In the genomic region with DNA sequence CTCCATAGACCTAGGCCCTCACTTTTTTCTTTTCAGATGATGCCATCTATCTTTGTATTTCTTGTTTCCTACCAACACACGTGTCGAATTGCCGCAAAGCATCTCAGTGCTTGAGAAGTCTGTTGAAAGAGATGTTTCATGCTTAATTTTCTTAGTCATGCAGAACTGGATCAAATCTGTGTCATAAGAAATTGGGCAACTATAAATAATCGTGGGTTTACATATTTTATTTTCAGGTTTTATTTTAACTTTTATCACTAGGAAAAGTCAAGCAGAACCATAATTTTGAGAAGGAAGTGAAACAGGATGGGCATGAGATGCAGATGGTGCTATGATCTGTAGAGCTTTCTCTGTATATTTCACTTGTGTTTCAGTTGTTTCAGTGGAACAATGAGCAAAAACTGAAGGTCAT, we compare ENCODE assay signal across 10 cellular contexts.
A peak's percentile ranks its signal among the peaks of the same experiment; 100 is the strongest.
DNase-seq lines count a peak whose midpoint lies in the region; ATAC-seq lines count a peak whose summit lies in the region.
"Had no signal": no experiment of that assay in that cellular context is flagged by ENCODE, and none has a peak within 500 bp of the region (broad histone marks: within the 10 kb centered on the region; RNA-seq: fewer than 3 reads in every experiment).

No MANE protein-coding gene starts in this region.

- H3K36me3 Mint-ChIP-seq in stimulated activated memory B cell treated with anti-CD40 and anti-IgM and Interleukin-4, amounts not matched to agents 10 μg/mL and 1 μg/mL and 100 μg/mL, for 72 hours, result no peaks in the 10 kb centered on the region

- peak overlapping the region; percentile 11 for H3K4me3 Mint-ChIP-seq in stimulated activated memory B cell treated with anti-CD40 and anti-IgM and Interleukin-4, amounts not matched to agents 10 μg/mL and 1 μg/mL and 100 μg/mL, for 72 hours

- no peak for DNase-seq in NCI-H1092 treated with DMSO at 0.1 percent for 48 hours (lab: John Stamatoyannopoulos, UW)
- no peak for DNase-seq in HuH-7 (ENCODE audit: low spot score)
- no peak for DNase-seq in hepatic stellate cell (ENCODE audit: low spot score)
- DNase-seq: activated T-cell treated with anti-CD3 and anti-CD28 coated beads for 4 hours, body of pancreas, sigmoid colon had no signal

- H3K27ac Mint-ChIP-seq in stimulated activated memory B cell treated with anti-CD40 and anti-IgM and Interleukin-4, amounts not matched to agents 10 μg/mL and 1 μg/mL and 100 μg/mL, for 72 hours, result peak overlapping the region; percentile 65

- ATAC-seq in GM19023 (IDR thresholded peaks at IDR 0.05; ENCODE audit: unreplicated experiment), result peak; percentile 50
- ATAC-seq in GM21737 (IDR thresholded peaks at IDR 0.05; ENCODE audit: unreplicated experiment), result peak; percentile 50
- ATAC-seq in HG03175 (IDR thresholded peaks at IDR 0.05; ENCODE audit: unreplicated experiment), result peak; percentile 64
- ATAC-seq in stimulated activated memory B cell treated with anti-CD40 and anti-IgM and Interleukin-4, amounts not matched to agents 10 μg/mL and 1 μg/mL and 100 μg/mL, for 72 hours, result peak; percentile 86
- ATAC-seq: body of pancreas had no signal

- no peaks in the 10 kb centered on the region for H3K27me3 Mint-ChIP-seq in stimulated activated memory B cell treated with anti-CD40 and anti-IgM and Interleukin-4, amounts not matched to agents 10 μg/mL and 1 μg/mL and 100 μg/mL, for 72 hours

- no peaks in the 10 kb centered on the region for H3K9me3 Mint-ChIP-seq in stimulated activated memory B cell treated with anti-CD40 and anti-IgM and Interleukin-4, amounts not matched to agents 10 μg/mL and 1 μg/mL and 100 μg/mL, for 72 hours

- H3K4me1 Mint-ChIP-seq in stimulated activated memory B cell treated with anti-CD40 and anti-IgM and Interleukin-4, amounts not matched to agents 10 μg/mL and 1 μg/mL and 100 μg/mL, for 72 hours, result peaks cover 42% of the 10 kb centered on the region
